Comparison of ENCODE assay signal across 1 cellular context in the genomic region with DNA sequence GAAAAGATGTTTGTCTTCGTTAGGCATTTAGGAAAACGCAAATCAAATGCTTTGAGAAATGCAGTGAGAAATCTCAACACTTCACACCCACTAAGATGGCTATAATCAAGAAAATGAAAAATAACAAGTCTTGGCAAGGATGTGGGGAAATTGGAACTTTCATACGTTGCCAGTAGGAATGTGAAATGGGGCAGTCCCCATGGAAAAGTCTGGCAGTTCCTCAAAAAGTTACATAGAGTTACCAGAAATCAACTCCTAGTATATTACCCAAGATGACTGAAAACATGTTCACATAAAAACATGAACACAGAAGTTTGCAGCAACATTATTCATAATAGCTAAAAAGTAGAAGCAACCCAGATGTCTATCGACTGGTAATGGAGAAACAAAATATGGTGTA.
TF ChIP-seq lines count a peak whose summit lies in the region.

No MANE protein-coding gene starts in this region.

TF ChIP-seq in HCT116, 20 proteins besides CTCF, POLR2A, EP300 and RAD21 (continued from another document):
- TF ChIP-seq EZH2phosphoT487 (IDR thresholded peaks at IDR 0.05; ENCODE audit: borderline replicate concordance): no peak
- no peak for TF ChIP-seq FOSL1 (IDR thresholded peaks at IDR 0.05; ENCODE audit: low read depth)
- no peak for TF ChIP-seq SIN3A (IDR thresholded peaks at IDR 0.05; ENCODE audit: low read depth)
- TF ChIP-seq JUND (IDR thresholded peaks at IDR 0.05): no peak
- TF ChIP-seq TCF7L2 (IDR thresholded peaks at IDR 0.05; ENCODE audit: borderline replicate concordance, extremely low read depth, insufficient read depth, insufficient read length): no peak
- TF ChIP-seq EZH2 (IDR thresholded peaks at IDR 0.05): no peak
